9 cellular contexts compared by ENCODE assay signal in the genomic region with DNA sequence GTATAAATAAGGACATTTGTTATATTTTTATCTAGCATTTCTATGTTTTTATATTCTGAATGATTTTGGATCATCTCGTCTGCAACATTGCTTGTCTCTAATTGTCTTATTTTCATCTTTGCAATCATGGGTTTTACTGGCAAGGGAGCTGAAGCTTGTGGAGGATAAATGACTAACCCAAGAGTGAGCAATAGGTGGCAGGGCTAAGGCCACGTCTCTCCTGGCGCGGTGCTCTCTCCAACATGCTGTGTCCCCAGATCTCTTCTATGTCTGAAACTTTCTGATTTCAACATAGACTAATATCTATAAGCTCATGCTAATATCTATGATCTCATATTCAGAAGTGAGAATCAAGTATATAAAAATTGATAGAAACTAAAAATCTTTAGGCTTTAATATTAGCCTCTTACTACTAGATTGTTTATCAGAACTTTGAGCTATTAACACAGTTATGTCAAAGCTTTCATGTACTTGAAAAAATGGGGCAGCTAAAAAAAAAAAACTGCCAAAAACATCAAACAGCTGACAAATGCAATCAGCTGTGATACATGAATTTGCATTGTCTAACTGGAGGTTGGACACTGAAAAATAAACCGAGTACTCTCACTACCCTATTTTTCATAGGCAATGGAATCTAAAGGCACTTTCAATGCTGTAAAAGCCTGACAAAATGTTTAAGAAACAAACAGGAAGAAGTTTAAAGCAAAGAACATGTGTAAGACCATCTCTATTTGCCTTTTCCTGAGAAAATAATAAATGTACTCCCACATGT.
DNase-seq lines count a peak whose midpoint lies in the region; ATAC-seq, FAIRE-seq and TF ChIP-seq lines count a peak whose summit lies in the region.
"Had no signal": no experiment of that assay in that cellular context is flagged by ENCODE, and none has a peak within 500 bp of the region (broad histone marks: within the 10 kb centered on the region; RNA-seq: fewer than 3 reads in every experiment).

No MANE protein-coding gene starts in this region.

- DNase-seq in GM10266 (ENCODE audit: extremely low spot score) (peak; percentile 25), T-cell (no peak), nucleus accumbens (lab: John Stamatoyannopoulos, UW) (no peak), NCI-H1105 (lab: John Stamatoyannopoulos, UW) (no peak), HTR-8/SVneo (ENCODE audit: insufficient read length, low spot score) (no peak), NCI-H345 treated with DMSO at 0.1 percent for 48 hours (lab: John Stamatoyannopoulos, UW; ENCODE audit: unreplicated experiment) (no peak)
- DNase-seq: activated CD8-positive, alpha-beta T cell treated with anti-CD3 and anti-CD28 coated beads for 36 hours had no signal

- POLR2A ChIA-PET in T-cell (lab: Charles Lee), result interaction anchor here in 1 of 2 donors (0.6 kb wide), 1 partner anchor 169 kb away, joined by 3 read pairs; a partner anchor contains a TSS

- FAIRE-seq in HTR-8/SVneo (lab: Jason Lieb, UNC), result no peak

- ATAC-seq in GM19452 (IDR thresholded peaks at IDR 0.05; ENCODE audit: unreplicated experiment) (peak; percentile 80), HG03039 (IDR thresholded peaks at IDR 0.05; ENCODE audit: unreplicated experiment) (peak; percentile 64), T-cell (replicated peaks in 1 of 4) (no peak)
- ATAC-seq: activated CD8-positive, alpha-beta T cell treated with anti-CD3 and anti-CD28 coated beads for 36 hours had no signal

- no peaks in the 10 kb centered on the region for H3K27me3 Mint-ChIP-seq in T-cell
- H3K27me3 Mint-ChIP-seq: activated CD8-positive, alpha-beta T cell treated with anti-CD3 and anti-CD28 coated beads for 36 hours had no signal

- H3K36me3 Mint-ChIP-seq in T-cell, result no peaks in the 10 kb centered on the region

- TF ChIP-seq CTCF in GM10266 (IDR thresholded peaks at IDR 0.05; ENCODE audit: control insufficient read depth, insufficient read depth, low read depth, missing control alignments), result no peak

- H3K27ac Mint-ChIP-seq in T-cell, result peak overlapping the region; percentile 29 to 66
- H3K27ac Mint-ChIP-seq: activated CD8-positive, alpha-beta T cell treated with anti-CD3 and anti-CD28 coated beads for 36 hours had no signal

- CTCF ChIA-PET in T-cell (lab: Charles Lee), result interaction anchor here (0.6 to 2.2 kb wide), 9 partner anchors 8 to 594 kb away, joined by 3 to 7 read pairs (median 3); no protein-coding TSS in a partner anchor

- H3K9me3 Mint-ChIP-seq in T-cell, result no peaks in the 10 kb centered on the region
- H3K9me3 Mint-ChIP-seq: activated CD8-positive, alpha-beta T cell treated with anti-CD3 and anti-CD28 coated beads for 36 hours had no signal

- peaks cover 36 to 56% (median 49%) of the 10 kb centered on the region in 3 donors for H3K4me1 Mint-ChIP-seq in T-cell

- no peak overlapping the region for H3K4me3 Mint-ChIP-seq in T-cell
- H3K4me3 Mint-ChIP-seq: activated CD8-positive, alpha-beta T cell treated with anti-CD3 and anti-CD28 coated beads for 36 hours had no signal

Comparison
In these comparisons a context has a peak if more than half of its experiments do, and no peak if none do; other contexts are left out.
1. ATAC-seq: peak in GM19452 (single experiment) and HG03039 (single experiment); none in T-cell (0 of 4).